Comparison of ENCODE assay signal across 18 cellular contexts in genomic region chr22:20141186-20142077, GRCh38. TPM values are rescaled to one million over a fixed set of nuclear protein-coding genes. Genes with fewer than 3 reads are reported as not detected.
DNase-seq lines count a peak whose midpoint lies in the region; ATAC-seq and TF ChIP-seq lines count a peak whose summit lies in the region.
"Had no signal": no experiment of that assay in that cellular context is flagged by ENCODE, and none has a peak within 500 bp of the region (broad histone marks: within the 10 kb centered on the region; RNA-seq: fewer than 3 reads in every experiment).

No MANE protein-coding gene starts in this region.

- TF ChIP-seq CTCF in HEK293 (tag by site-specific recombination; IDR thresholded peaks at IDR 0.05) (no peak), astrocyte of the cerebellum (IDR thresholded peaks at IDR 0.05; ENCODE audit: low read depth, low read length, missing control alignments) (no peak)

- POLR2A ChIA-PET in HEK293 (lab: Yijun Ruan, JAX): no interaction called here

- in situ Hi-C loops in ACHN (cut with HindIII; ENCODE audit: low pct_ligation_motif_present, low pct_unique_long_range_greater_than_20kb, low sequenced_read_pairs): no loop called here
- in situ Hi-C loops in astrocyte of the cerebellum (cut with HindIII; ENCODE audit: low sequenced_read_pairs): no loop called here
- in situ Hi-C loops in G401 (cut with HindIII; ENCODE audit: low sequenced_read_pairs): no loop called here

- no peak overlapping the region for H3K9ac ChIP-seq in Karpas-422 (ENCODE audit: low read length)

- peaks cover 0 to 66% of the 10 kb centered on the region in 2 experiments; a peak in 1 of 3 replicates for H3K36me3 ChIP-seq in HEK293 (ENCODE audit: control insufficient read depth in 2 of 2, insufficient read depth in 1 of 2, low read length in 2 of 2)
- no peaks in the 10 kb centered on the region for H3K36me3 ChIP-seq in Karpas-422 (ENCODE audit: insufficient read depth, low read length)

- H4K20me1 ChIP-seq in Karpas-422 (ENCODE audit: insufficient read depth, low read depth, low read length): peaks cover 9% of the 10 kb centered on the region; the same call in 1 of the 2 replicates

- H3K4me3 ChIP-seq in HEK293 (ENCODE audit: low read depth, low read length): no peak overlapping the region
- H3K4me3 ChIP-seq in astrocyte of the cerebellum (ENCODE audit: low read depth, low read length): no peak overlapping the region
- no peak overlapping the region for H3K4me3 ChIP-seq in Karpas-422 (ENCODE audit: low read length)
- H3K4me3 ChIP-seq: tibial nerve had no signal

- no peak for ATAC-seq in GM21576 (IDR thresholded peaks at IDR 0.05; ENCODE audit: unreplicated experiment)
- ATAC-seq: esophagus mucosa had no signal

- H3K27ac ChIP-seq in HEK293 (ENCODE audit: extremely low read depth, low read depth, low read length) (no peak overlapping the region), Karpas-422 (ENCODE audit: low read length) (no peak overlapping the region)

- no peak overlapping the region for H2AFZ ChIP-seq in Karpas-422 (ENCODE audit: low read length)

- CTCF ChIA-PET in HEK293 (lab: Yijun Ruan, JAX): interaction anchor here (0.7 kb wide), 1 partner anchor 31 kb away, joined by 3 read pairs; no protein-coding TSS in a partner anchor

- no peaks in the 10 kb centered on the region for H3K79me2 ChIP-seq in Karpas-422 (ENCODE audit: low read length)

- no peak overlapping the region for H3K4me2 ChIP-seq in Karpas-422 (ENCODE audit: low read depth, low read length, poor library complexity, severe bottlenecking)

- DNase-seq in ACHN: peak; percentile 91
- peak; percentile 33 for DNase-seq in astrocyte of the cerebellum (ENCODE audit: low read depth)
- DNase-seq in kidney tubule cell (ENCODE audit: low spot score): peak; percentile 90
- no peak for DNase-seq in G401 (ENCODE audit: low spot score)
- DNase-seq in Karpas-422: no peak
- no peak for DNase-seq in NCI-H2227 (lab: John Stamatoyannopoulos, UW; ENCODE audit: unreplicated experiment)
- DNase-seq: activated CD8-positive, alpha-beta memory T cell treated with anti-CD3 and anti-CD28 coated beads, Interleukin-2, amount 50 U/mL, for 48 hours; activated naive CD4-positive, alpha-beta T cell treated with anti-CD3 and anti-CD28 coated beads, Interleukin-2, amount 50 U/mL, for 16 hours; BE2C; DND-41; midbrain; MV-4-11; NCI-H345 had no signal

- no peaks in the 10 kb centered on the region for H3K9me2 ChIP-seq in Karpas-422 (replicated peaks; ENCODE audit: insufficient read depth, low read length)

- no peaks in the 10 kb centered on the region for H3K27me3 ChIP-seq in Karpas-422 (ENCODE audit: low read length)
- H3K27me3 ChIP-seq: BE2C, tibial nerve had no signal

- H3K4me1 ChIP-seq in HEK293 (ENCODE audit: control insufficient read depth, insufficient read depth, low read length) (no peaks in the 10 kb centered on the region; the same call in 1 of the 2 replicates), Karpas-422 (ENCODE audit: low read length) (peaks cover 11% of the 10 kb centered on the region)

- H3K9me3 ChIP-seq in HEK293 (ENCODE audit: control insufficient read depth, insufficient read depth, low read depth, low read length) (no peaks in the 10 kb centered on the region), Karpas-422 (ENCODE audit: low read length) (no peaks in the 10 kb centered on the region)
- H3K9me3 ChIP-seq: BE2C, tibial nerve had no signal

TF ChIP-seq in HEK293, 187 proteins besides CTCF, POLR2A, EP300 and RAD21 (continues in another document):
- TF ChIP-seq GLIS1 (tag by site-specific recombination; IDR thresholded peaks at IDR 0.05) (0 out of 2 replicates have a peak, but pooled peaks have one; percentile 10), ZNF146 (tag by site-specific recombination; IDR thresholded peaks at IDR 0.05) (no peak), ZNF701 (tag by site-specific recombination; IDR thresholded peaks at IDR 0.05) (no peak), SALL2 (tag by site-specific recombination; IDR thresholded peaks at IDR 0.05; ENCODE audit: borderline replicate concordance) (no peak), ZFHX2 (tag by site-specific recombination; conservative IDR thresholded peaks at IDR 0.05) (peak; percentile 59), ZNF514 (tag by site-specific recombination; IDR thresholded peaks at IDR 0.05) (no peak), KLF7 (tag by site-specific recombination; IDR thresholded peaks at IDR 0.05; ENCODE audit: borderline replicate concordance) (no peak), ZNF133 (tag by site-specific recombination; IDR thresholded peaks at IDR 0.05) (no peak), GLIS2 (tag by site-specific recombination; IDR thresholded peaks at IDR 0.05) (0 out of 2 replicates have a peak, but pooled peaks have one; percentile 36), BCL11A (tag by site-specific recombination; IDR thresholded peaks at IDR 0.05; ENCODE audit: low read depth) (no peak), ZNF23 (tag by site-specific recombination; IDR thresholded peaks at IDR 0.05; ENCODE audit: borderline replicate concordance) (no peak), ZNF555 (tag by site-specific recombination; conservative IDR thresholded peaks at IDR 0.05) (no peak), ZNF10 (tag by site-specific recombination; IDR thresholded peaks at IDR 0.05) (no peak), KLF8 (tag by site-specific recombination; IDR thresholded peaks at IDR 0.05) (no peak), SP2 (tag by site-specific recombination; IDR thresholded peaks at IDR 0.05) (no peak), IKZF3 (tag by site-specific recombination; IDR thresholded peaks at IDR 0.05) (no peak), EGR2 (tag by site-specific recombination; IDR thresholded peaks at IDR 0.05; ENCODE audit: low read depth) (peak; percentile 66), ZNF560 (tag by site-specific recombination; IDR thresholded peaks at IDR 0.05; ENCODE audit: borderline replicate concordance) (no peak)
- TF ChIP-seq, protein P1, sequence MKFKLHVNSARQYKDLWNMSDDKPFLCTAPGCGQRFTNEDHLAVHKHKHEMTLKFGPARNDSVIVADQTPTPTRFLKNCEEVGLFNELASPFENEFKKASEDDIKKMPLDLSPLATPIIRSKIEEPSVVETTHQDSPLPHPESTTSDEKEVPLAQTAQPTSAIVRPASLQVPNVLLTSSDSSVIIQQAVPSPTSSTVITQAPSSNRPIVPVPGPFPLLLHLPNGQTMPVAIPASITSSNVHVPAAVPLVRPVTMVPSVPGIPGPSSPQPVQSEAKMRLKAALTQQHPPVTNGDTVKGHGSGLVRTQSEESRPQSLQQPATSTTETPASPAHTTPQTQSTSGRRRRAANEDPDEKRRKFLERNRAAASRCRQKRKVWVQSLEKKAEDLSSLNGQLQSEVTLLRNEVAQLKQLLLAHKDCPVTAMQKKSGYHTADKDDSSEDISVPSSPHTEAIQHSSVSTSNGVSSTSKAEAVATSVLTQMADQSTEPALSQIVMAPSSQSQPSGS (tag by site-specific recombination; IDR thresholded peaks at IDR 0.05; ENCODE audit: low read depth): no peak
- TF ChIP-seq, protein P2, sequence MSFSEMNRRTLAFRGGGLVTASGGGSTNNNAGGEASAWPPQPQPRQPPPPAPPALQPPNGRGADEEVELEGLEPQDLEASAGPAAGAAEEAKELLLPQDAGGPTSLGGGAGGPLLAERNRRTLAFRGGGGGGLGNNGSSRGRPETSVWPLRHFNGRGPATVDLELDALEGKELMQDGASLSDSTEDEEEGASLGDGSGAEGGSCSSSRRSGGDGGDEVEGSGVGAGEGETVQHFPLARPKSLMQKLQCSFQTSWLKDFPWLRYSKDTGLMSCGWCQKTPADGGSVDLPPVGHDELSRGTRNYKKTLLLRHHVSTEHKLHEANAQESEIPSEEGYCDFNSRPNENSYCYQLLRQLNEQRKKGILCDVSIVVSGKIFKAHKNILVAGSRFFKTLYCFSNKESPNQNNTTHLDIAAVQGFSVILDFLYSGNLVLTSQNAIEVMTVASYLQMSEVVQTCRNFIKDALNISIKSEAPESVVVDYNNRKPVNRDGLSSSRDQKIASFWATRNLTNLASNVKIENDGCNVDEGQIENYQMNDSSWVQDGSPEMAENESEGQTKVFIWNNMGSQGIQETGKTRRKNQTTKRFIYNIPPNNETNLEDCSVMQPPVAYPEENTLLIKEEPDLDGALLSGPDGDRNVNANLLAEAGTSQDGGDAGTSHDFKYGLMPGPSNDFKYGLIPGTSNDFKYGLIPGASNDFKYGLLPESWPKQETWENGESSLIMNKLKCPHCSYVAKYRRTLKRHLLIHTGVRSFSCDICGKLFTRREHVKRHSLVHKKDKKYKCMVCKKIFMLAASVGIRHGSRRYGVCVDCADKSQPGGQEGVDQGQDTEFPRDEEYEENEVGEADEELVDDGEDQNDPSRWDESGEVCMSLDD (tag by site-specific recombination; IDR thresholded peaks at IDR 0.05): no peak
- TF ChIP-seq, protein P3, sequence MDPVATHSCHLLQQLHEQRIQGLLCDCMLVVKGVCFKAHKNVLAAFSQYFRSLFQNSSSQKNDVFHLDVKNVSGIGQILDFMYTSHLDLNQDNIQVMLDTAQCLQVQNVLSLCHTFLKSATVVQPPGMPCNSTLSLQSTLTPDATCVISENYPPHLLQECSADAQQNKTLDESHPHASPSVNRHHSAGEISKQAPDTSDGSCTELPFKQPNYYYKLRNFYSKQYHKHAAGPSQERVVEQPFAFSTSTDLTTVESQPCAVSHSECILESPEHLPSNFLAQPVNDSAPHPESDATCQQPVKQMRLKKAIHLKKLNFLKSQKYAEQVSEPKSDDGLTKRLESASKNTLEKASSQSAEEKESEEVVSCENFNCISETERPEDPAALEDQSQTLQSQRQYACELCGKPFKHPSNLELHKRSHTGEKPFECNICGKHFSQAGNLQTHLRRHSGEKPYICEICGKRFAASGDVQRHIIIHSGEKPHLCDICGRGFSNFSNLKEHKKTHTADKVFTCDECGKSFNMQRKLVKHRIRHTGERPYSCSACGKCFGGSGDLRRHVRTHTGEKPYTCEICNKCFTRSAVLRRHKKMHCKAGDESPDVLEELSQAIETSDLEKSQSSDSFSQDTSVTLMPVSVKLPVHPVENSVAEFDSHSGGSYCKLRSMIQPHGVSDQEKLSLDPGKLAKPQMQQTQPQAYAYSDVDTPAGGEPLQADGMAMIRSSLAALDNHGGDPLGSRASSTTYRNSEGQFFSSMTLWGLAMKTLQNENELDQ (tag by site-specific recombination; IDR thresholded peaks at IDR 0.05; ENCODE audit: low read depth): no peak

RNA-seq across cellular contexts. Expression of gene CCDC188, which starts 9.4 kb away (rescaled TPM):
- total RNA-seq in G401 (2014; rRNA removed; shearing (Covaris generic)): not detected in 2 replicates
- not detected in 2 replicates for total RNA-seq in Karpas-422 (2014; rRNA removed; shearing (Covaris generic); ENCODE audit: low replicate concordance)
- total RNA-seq: OCI-LY7 had no signal

RNA-seq across cellular contexts. Expression of gene ZDHHC8, which starts 9.8 kb away (rescaled TPM):
- 5.1 and 7.8 TPM in 2 replicates for total RNA-seq in G401 (2014; rRNA removed; shearing (Covaris generic))
- 8.9 and 11.5 TPM in 2 replicates for total RNA-seq in Karpas-422 (2014; rRNA removed; shearing (Covaris generic); ENCODE audit: low replicate concordance)

RNA-seq across cellular contexts. Expression of gene TRMT2A, which starts 24.4 kb away (rescaled TPM):
- total RNA-seq in G401 (2014; rRNA removed; shearing (Covaris generic)): 22.4 and 55.8 TPM in 2 replicates
- total RNA-seq in Karpas-422 (2014; rRNA removed; shearing (Covaris generic); ENCODE audit: low replicate concordance): 54.8 and 130 TPM in 2 replicates

RNA-seq across cellular contexts. Expression of gene RANBP1, which starts 25.5 kb away (rescaled TPM):
- total RNA-seq in G401 (2014; rRNA removed; shearing (Covaris generic)): 883 and 1,003 TPM in 2 replicates
- 133 and 205 TPM in 2 replicates for total RNA-seq in Karpas-422 (2014; rRNA removed; shearing (Covaris generic); ENCODE audit: low replicate concordance)

Comparison
In these comparisons a context has a peak if more than half of its experiments do, and no peak if none do; other contexts are left out.
1. DNase-seq: peak in ACHN (single experiment), astrocyte of the cerebellum (single experiment) and kidney tubule cell (single experiment); none in G401 (single experiment), Karpas-422 (single experiment) and NCI-H2227 (single experiment).